19 cellular contexts compared by ENCODE assay signal in the genomic region with DNA sequence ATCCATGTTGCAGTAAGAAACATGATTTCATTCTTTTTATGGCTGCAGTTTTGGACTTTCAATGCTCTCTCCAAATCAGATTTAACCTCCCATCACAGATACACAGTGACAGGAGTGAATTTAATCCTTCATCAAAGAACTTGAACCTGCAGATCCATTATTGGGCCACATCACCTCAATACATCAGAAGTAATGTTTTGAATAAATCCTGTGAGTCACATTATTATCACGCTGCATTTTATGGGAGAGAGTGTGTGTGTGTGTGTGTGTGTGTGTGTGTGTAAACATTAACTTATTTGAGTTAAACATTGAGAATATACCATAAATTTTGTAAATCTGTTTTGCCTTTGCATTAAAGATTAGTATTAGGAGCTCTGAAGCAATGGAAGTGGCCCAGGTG.
"Had no signal": no experiment of that assay in that cellular context is flagged by ENCODE, and none has a peak within 500 bp of the region (broad histone marks: within the 10 kb centered on the region; RNA-seq: fewer than 3 reads in every experiment).

No MANE protein-coding gene starts in this region.

- H3K27ac ChIP-seq: body of pancreas, hepatocyte, neutrophil, pancreas, suprapubic skin, transverse colon, uterus had no signal

- H3K36me3 ChIP-seq: pancreas, suprapubic skin, transverse colon, uterus had no signal

- H3K4me1 ChIP-seq: pancreas, suprapubic skin, uterus had no signal

- H3K4me3 Mint-ChIP-seq: activated CD8-positive, alpha-beta memory T cell treated with anti-CD3 and anti-CD28 coated beads, Interleukin-2, amount 10 ng/mL, durations not matched to agents 7 days and 5 days; activated naive CD8-positive, alpha-beta T cell treated with anti-CD3 and anti-CD28 coated beads, Interleukin-2, amount 10 ng/mL, durations not matched to agents 7 days and 5 days; effector memory CD8-positive, alpha-beta T cell; natural killer cell treated with Interleukin-12 subunit alpha and Interleukin-12 subunit beta and Interleukin-15 and Interleukin-18, amount 100 ng/mL, for 72 hours had no signal

- H3K27me3 ChIP-seq: body of pancreas, hepatocyte, neutrophil, pancreas, suprapubic skin, transverse colon, uterus had no signal

- H3K4me3 ChIP-seq: body of pancreas, hepatocyte, pancreas, suprapubic skin, transverse colon, uterus had no signal

- H3K9me3 Mint-ChIP-seq: activated naive CD8-positive, alpha-beta T cell treated with anti-CD3 and anti-CD28 coated beads, Interleukin-2, amount 10 ng/mL, durations not matched to agents 7 days and 5 days; effector memory CD8-positive, alpha-beta T cell; natural killer cell treated with Interleukin-12 subunit alpha and Interleukin-12 subunit beta and Interleukin-15 and Interleukin-18, amount 100 ng/mL, for 72 hours; stimulated activated naive CD8-positive, alpha-beta T cell treated with anti-CD3 and anti-CD28 coated beads, Interleukin-15, amount 100 ng/mL, for 72 hours had no signal

- H3K36me3 Mint-ChIP-seq: activated CD8-positive, alpha-beta memory T cell treated with anti-CD3 and anti-CD28 coated beads, Interleukin-2, amount 10 ng/mL, durations not matched to agents 7 days and 5 days; natural killer cell treated with Interleukin-12 subunit alpha and Interleukin-12 subunit beta and Interleukin-15 and Interleukin-18, amount 100 ng/mL, for 72 hours had no signal

- H3K4me2 ChIP-seq: hepatocyte had no signal

- H3K27ac Mint-ChIP-seq: activated CD8-positive, alpha-beta memory T cell treated with anti-CD3 and anti-CD28 coated beads, Interleukin-2, amount 10 ng/mL, durations not matched to agents 7 days and 5 days; activated naive CD8-positive, alpha-beta T cell treated with anti-CD3 and anti-CD28 coated beads, Interleukin-2, amount 10 ng/mL, durations not matched to agents 7 days and 5 days; effector memory CD8-positive, alpha-beta T cell; natural killer cell treated with Interleukin-12 subunit alpha and Interleukin-12 subunit beta and Interleukin-15 and Interleukin-18, amount 100 ng/mL, for 72 hours had no signal

- ATAC-seq: activated CD8-positive, alpha-beta memory T cell treated with anti-CD3 and anti-CD28 coated beads, Interleukin-2, amount 10 ng/mL, durations not matched to agents 7 days and 5 days; body of pancreas; effector memory CD8-positive, alpha-beta T cell; natural killer cell treated with Interleukin-12 subunit alpha and Interleukin-12 subunit beta and Interleukin-15 and Interleukin-18, amount 100 ng/mL, for 72 hours; pancreas; stimulated activated naive CD8-positive, alpha-beta T cell treated with anti-CD3 and anti-CD28 coated beads, Interleukin-15, amount 100 ng/mL, for 72 hours had no signal

- H2AFZ ChIP-seq: hepatocyte had no signal

- DNase-seq: activated CD4-positive, alpha-beta T cell treated with anti-CD3 and anti-CD28 coated beads, Interleukin-2, amount 50 U/mL, for 48 hours; activated CD4-positive, CD25-positive, alpha-beta regulatory T cell treated with anti-CD3 and anti-CD28 coated beads, Interleukin-2, amount 50 U/mL, for 72 hours; activated CD8-positive, alpha-beta memory T cell treated with anti-CD3 and anti-CD28 coated beads, Interleukin-2, amount 10 ng/mL, durations not matched to agents 7 days and 5 days; activated effector memory CD4-positive, alpha-beta T cell treated with Interleukin-2 at 50 U/mL for 16 hours; activated naive CD8-positive, alpha-beta T cell treated with anti-CD3 and anti-CD28 coated beads, Interleukin-2, amount 10 ng/mL, durations not matched to agents 7 days and 5 days; activated T-cell treated with anti-CD3 and anti-CD28 coated beads, Interleukin-2, amount 50 U/mL, for 1 hour; body of pancreas; dermis blood vessel endothelial cell; effector memory CD8-positive, alpha-beta T cell; mesenchymal stem cell; pancreas; stimulated activated CD8-positive, alpha-beta memory T cell treated with anti-CD3 and anti-CD28 coated beads, Interleukin-4, amount 100 ng/mL, for 48 hours; stimulated activated naive CD8-positive, alpha-beta T cell treated with anti-CD3 and anti-CD28 coated beads, Interleukin-15, amount 100 ng/mL, for 72 hours; transverse colon; uterus had no signal

- H3K9me3 ChIP-seq: body of pancreas, neutrophil, pancreas, suprapubic skin, transverse colon, uterus had no signal

- H3K27me3 Mint-ChIP-seq: activated CD8-positive, alpha-beta memory T cell treated with anti-CD3 and anti-CD28 coated beads, Interleukin-2, amount 10 ng/mL, durations not matched to agents 7 days and 5 days; activated naive CD8-positive, alpha-beta T cell treated with anti-CD3 and anti-CD28 coated beads, Interleukin-2, amount 10 ng/mL, durations not matched to agents 7 days and 5 days; effector memory CD8-positive, alpha-beta T cell; natural killer cell treated with Interleukin-12 subunit alpha and Interleukin-12 subunit beta and Interleukin-15 and Interleukin-18, amount 100 ng/mL, for 72 hours; stimulated activated naive CD8-positive, alpha-beta T cell treated with anti-CD3 and anti-CD28 coated beads, Interleukin-15, amount 100 ng/mL, for 72 hours had no signal
